ENCODE assay signal across 1 cellular context in the genomic region with DNA sequence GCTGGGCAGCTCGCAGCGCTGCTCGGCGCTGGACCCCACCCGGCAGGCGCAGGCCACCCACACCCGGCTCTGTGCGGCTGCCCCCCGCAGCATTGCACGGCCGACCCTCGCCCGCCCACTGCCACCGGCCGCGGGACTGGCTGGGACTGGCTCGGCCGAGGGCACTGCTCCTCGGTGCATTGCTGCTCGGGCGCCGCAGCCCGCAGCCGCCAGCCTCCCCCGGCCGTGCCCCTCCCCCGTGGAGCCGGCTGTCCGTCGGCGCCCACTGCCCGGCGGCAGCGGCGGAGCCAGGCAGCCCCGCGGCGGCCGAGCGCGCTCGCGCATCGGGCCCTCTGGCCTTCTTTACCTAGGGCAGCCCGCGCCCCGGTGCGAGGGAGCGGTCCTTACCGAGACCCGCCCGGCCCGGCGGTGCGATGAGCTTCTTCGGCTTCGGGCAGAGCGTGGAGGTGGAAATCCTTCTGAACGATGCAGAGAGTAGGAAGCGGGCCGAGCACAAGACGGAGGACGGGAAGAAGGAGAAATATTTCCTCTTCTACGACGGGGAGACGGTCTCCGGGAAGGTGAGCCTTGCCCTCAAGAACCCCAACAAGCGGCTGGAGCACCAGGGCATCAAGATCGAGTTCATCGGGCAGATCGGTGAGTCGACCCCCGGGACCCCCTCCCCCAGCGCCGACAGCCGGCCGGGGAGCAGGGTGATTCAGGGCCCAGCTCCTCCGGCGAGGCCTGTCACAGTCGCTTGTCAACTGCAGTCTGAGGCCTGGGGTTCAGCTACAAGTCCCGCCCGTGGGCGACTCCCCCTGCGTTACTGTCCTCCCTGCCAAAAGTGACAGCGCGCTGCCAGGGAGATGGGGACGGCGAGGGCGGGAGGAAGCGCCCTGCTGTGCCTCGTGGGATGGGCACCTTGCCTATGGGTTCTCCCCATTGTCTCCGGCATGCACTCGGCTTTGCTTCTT.
TF ChIP-seq lines count a peak whose summit lies in the region.

No MANE protein-coding gene starts in this region.

TF ChIP-seq in WTC11, 78 proteins besides CTCF, POLR2A, EP300 and RAD21 (continued from another document):
- TF ChIP-seq, protein P1, sequence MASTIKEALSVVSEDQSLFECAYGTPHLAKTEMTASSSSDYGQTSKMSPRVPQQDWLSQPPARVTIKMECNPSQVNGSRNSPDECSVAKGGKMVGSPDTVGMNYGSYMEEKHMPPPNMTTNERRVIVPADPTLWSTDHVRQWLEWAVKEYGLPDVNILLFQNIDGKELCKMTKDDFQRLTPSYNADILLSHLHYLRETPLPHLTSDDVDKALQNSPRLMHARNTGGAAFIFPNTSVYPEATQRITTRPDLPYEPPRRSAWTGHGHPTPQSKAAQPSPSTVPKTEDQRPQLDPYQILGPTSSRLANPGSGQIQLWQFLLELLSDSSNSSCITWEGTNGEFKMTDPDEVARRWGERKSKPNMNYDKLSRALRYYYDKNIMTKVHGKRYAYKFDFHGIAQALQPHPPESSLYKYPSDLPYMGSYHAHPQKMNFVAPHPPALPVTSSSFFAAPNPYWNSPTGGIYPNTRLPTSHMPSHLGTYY (CRISPR knock-in tag; IDR thresholded peaks at IDR 0.05), result no peak
- TF ChIP-seq FOXP1 (CRISPR knock-in tag; IDR thresholded peaks at IDR 0.05; ENCODE audit: borderline replicate concordance) (peak; percentile 4), ZNF396 (CRISPR knock-in tag; IDR thresholded peaks at IDR 0.05; ENCODE audit: borderline replicate concordance) (no peak), FOXJ3 (CRISPR knock-in tag; IDR thresholded peaks at IDR 0.05; ENCODE audit: borderline replicate concordance) (no peak), OVOL2 (CRISPR knock-in tag; IDR thresholded peaks at IDR 0.05; ENCODE audit: borderline replicate concordance) (no peak), FOXK1 (CRISPR knock-in tag; IDR thresholded peaks at IDR 0.05) (0 out of 2 replicates have a peak, but pooled peaks have one; percentile 27), ZNF317 (CRISPR knock-in tag; IDR thresholded peaks at IDR 0.05; ENCODE audit: borderline replicate concordance, low read depth) (no peak), JUN (CRISPR knock-in tag; IDR thresholded peaks at IDR 0.05) (no peak), GABPB1 (CRISPR knock-in tag; IDR thresholded peaks at IDR 0.05) (0 out of 2 replicates have a peak, but pooled peaks have one; percentile 4), EMX1 (CRISPR knock-in tag; IDR thresholded peaks at IDR 0.05) (no peak), SP1 (CRISPR knock-in tag; conservative IDR thresholded peaks at IDR 0.05) (peak; percentile 79), ELF4 (CRISPR knock-in tag; IDR thresholded peaks at IDR 0.05; ENCODE audit: low read depth) (no peak), PRRX2 (CRISPR knock-in tag; IDR thresholded peaks at IDR 0.05) (0 out of 2 replicates have a peak, but pooled peaks have one; percentile 8), MXD4 (CRISPR knock-in tag; IDR thresholded peaks at IDR 0.05; ENCODE audit: borderline replicate concordance) (no peak)
- TF ChIP-seq, protein P2, sequence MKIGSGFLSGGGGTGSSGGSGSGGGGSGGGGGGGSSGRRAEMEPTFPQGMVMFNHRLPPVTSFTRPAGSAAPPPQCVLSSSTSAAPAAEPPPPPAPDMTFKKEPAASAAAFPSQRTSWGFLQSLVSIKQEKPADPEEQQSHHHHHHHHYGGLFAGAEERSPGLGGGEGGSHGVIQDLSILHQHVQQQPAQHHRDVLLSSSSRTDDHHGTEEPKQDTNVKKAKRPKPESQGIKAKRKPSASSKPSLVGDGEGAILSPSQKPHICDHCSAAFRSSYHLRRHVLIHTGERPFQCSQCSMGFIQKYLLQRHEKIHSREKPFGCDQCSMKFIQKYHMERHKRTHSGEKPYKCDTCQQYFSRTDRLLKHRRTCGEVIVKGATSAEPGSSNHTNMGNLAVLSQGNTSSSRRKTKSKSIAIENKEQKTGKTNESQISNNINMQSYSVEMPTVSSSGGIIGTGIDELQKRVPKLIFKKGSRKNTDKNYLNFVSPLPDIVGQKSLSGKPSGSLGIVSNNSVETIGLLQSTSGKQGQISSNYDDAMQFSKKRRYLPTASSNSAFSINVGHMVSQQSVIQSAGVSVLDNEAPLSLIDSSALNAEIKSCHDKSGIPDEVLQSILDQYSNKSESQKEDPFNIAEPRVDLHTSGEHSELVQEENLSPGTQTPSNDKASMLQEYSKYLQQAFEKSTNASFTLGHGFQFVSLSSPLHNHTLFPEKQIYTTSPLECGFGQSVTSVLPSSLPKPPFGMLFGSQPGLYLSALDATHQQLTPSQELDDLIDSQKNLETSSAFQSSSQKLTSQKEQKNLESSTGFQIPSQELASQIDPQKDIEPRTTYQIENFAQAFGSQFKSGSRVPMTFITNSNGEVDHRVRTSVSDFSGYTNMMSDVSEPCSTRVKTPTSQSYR (CRISPR knock-in tag; IDR thresholded peaks at IDR 0.05), result no peak
- TF ChIP-seq, protein P3, sequence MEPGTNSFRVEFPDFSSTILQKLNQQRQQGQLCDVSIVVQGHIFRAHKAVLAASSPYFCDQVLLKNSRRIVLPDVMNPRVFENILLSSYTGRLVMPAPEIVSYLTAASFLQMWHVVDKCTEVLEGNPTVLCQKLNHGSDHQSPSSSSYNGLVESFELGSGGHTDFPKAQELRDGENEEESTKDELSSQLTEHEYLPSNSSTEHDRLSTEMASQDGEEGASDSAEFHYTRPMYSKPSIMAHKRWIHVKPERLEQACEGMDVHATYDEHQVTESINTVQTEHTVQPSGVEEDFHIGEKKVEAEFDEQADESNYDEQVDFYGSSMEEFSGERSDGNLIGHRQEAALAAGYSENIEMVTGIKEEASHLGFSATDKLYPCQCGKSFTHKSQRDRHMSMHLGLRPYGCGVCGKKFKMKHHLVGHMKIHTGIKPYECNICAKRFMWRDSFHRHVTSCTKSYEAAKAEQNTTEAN (CRISPR knock-in tag; IDR thresholded peaks at IDR 0.05), result 0 out of 2 replicates have a peak, but pooled peaks have one; percentile 32
- TF ChIP-seq, protein P4, sequence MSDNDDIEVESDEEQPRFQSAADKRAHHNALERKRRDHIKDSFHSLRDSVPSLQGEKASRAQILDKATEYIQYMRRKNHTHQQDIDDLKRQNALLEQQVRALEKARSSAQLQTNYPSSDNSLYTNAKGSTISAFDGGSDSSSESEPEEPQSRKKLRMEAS (CRISPR knock-in tag; IDR thresholded peaks at IDR 0.05), result 0 out of 2 replicates have a peak, but pooled peaks have one; percentile 18
- TF ChIP-seq, protein P5, sequence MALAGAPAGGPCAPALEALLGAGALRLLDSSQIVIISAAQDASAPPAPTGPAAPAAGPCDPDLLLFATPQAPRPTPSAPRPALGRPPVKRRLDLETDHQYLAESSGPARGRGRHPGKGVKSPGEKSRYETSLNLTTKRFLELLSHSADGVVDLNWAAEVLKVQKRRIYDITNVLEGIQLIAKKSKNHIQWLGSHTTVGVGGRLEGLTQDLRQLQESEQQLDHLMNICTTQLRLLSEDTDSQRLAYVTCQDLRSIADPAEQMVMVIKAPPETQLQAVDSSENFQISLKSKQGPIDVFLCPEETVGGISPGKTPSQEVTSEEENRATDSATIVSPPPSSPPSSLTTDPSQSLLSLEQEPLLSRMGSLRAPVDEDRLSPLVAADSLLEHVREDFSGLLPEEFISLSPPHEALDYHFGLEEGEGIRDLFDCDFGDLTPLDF (CRISPR knock-in tag; IDR thresholded peaks at IDR 0.05), result no peak
- TF ChIP-seq, protein P6, sequence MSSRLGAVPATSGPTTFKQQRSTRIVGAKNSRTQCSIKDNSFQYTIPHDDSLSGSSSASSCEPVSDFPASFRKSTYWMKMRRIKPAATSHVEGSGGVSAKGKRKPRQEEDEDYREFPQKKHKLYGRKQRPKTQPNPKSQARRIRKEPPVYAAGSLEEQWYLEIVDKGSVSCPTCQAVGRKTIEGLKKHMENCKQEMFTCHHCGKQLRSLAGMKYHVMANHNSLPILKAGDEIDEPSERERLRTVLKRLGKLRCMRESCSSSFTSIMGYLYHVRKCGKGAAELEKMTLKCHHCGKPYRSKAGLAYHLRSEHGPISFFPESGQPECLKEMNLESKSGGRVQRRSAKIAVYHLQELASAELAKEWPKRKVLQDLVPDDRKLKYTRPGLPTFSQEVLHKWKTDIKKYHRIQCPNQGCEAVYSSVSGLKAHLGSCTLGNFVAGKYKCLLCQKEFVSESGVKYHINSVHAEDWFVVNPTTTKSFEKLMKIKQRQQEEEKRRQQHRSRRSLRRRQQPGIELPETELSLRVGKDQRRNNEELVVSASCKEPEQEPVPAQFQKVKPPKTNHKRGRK (CRISPR knock-in tag; IDR thresholded peaks at IDR 0.05; ENCODE audit: borderline replicate concordance), result no peak
- TF ChIP-seq, protein P7, sequence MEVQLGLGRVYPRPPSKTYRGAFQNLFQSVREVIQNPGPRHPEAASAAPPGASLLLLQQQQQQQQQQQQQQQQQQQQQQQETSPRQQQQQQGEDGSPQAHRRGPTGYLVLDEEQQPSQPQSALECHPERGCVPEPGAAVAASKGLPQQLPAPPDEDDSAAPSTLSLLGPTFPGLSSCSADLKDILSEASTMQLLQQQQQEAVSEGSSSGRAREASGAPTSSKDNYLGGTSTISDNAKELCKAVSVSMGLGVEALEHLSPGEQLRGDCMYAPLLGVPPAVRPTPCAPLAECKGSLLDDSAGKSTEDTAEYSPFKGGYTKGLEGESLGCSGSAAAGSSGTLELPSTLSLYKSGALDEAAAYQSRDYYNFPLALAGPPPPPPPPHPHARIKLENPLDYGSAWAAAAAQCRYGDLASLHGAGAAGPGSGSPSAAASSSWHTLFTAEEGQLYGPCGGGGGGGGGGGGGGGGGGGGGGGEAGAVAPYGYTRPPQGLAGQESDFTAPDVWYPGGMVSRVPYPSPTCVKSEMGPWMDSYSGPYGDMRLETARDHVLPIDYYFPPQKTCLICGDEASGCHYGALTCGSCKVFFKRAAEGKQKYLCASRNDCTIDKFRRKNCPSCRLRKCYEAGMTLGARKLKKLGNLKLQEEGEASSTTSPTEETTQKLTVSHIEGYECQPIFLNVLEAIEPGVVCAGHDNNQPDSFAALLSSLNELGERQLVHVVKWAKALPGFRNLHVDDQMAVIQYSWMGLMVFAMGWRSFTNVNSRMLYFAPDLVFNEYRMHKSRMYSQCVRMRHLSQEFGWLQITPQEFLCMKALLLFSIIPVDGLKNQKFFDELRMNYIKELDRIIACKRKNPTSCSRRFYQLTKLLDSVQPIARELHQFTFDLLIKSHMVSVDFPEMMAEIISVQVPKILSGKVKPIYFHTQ (CRISPR knock-in tag; IDR thresholded peaks at IDR 0.05), result no peak
- TF ChIP-seq, protein P8, sequence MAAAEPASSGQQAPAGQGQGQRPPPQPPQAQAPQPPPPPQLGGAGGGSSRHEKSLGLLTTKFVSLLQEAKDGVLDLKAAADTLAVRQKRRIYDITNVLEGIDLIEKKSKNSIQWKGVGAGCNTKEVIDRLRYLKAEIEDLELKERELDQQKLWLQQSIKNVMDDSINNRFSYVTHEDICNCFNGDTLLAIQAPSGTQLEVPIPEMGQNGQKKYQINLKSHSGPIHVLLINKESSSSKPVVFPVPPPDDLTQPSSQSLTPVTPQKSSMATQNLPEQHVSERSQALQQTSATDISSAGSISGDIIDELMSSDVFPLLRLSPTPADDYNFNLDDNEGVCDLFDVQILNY (CRISPR knock-in tag; IDR thresholded peaks at IDR 0.05), result no peak
TF ChIP-seq in WTC11: peak in this region for 9.
